Comparison of ENCODE assay signal across 9 cellular contexts in the genomic region with DNA sequence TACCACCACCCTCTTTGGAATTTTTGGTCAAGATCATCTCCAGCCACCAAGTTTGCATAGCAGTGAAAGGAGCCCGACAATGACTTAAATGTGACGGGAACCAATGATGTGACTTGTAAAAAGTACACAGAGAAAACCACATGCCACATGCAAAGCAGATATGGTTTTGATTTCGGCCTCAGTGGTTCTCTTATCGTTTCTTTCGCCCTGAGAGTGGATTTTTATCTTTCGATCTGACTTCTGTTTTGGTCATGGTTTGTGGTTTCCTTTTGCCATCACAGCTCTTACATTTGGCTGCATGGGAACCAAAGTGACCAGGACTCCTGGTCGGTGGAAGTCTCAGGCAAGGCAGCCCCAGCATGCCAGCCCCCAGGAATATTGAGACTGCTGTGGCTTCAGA. TPM values are rescaled to one million over a fixed set of nuclear protein-coding genes. Genes with fewer than 3 reads are reported as not detected.
DNase-seq lines count a peak whose midpoint lies in the region; ATAC-seq and TF ChIP-seq lines count a peak whose summit lies in the region.
"Had no signal": no experiment of that assay in that cellular context is flagged by ENCODE, and none has a peak within 500 bp of the region (broad histone marks: within the 10 kb centered on the region; RNA-seq: fewer than 3 reads in every experiment).

No MANE protein-coding gene starts in this region.

- TF ChIP-seq CTCF in uterus (IDR thresholded peaks at IDR 0.05) (no peak), psoas muscle (IDR thresholded peaks at IDR 0.05) (no peak)

- ATAC-seq in HG03097 (IDR thresholded peaks at IDR 0.05; ENCODE audit: low FRiP score, unreplicated experiment) (peak; percentile 90), psoas muscle (no peak)
- ATAC-seq: naive thymus-derived CD4-positive, alpha-beta T cell had no signal

- H3K36me3 ChIP-seq in uterus (no peaks in the 10 kb centered on the region), H7 (replicated peaks; ENCODE audit: control insufficient read depth, insufficient read depth, low read length) (peaks cover 5% of the 10 kb centered on the region), psoas muscle (ENCODE audit: insufficient read depth in 1 of 2, low read depth in 1 of 2) (no peaks in the 10 kb centered on the region)

- intact Hi-C loops in uterus (cut with DNase I; ENCODE audit: low total_unique reads) (no loop called here), psoas muscle (cut with DNase I) (no loop called here)

- H3K27me3 ChIP-seq in uterus (no peaks in the 10 kb centered on the region), H7 (ENCODE audit: control insufficient read depth, insufficient read depth, low read length) (no peaks in the 10 kb centered on the region), psoas muscle (ENCODE audit: insufficient read depth in 3 of 3, low read length in 2 of 3) (no peaks in the 10 kb centered on the region)

- H3K4me3 ChIP-seq in uterus = no peak overlapping the region
- H3K4me3 ChIP-seq in H7 (ENCODE audit: insufficient read depth, low read depth, low read length) = no peak overlapping the region
- no peak overlapping the region for H3K4me3 ChIP-seq in psoas muscle

- H3K4me1 ChIP-seq in uterus (peaks cover 12 to 20% of the 10 kb centered on the region in 2 donors), psoas muscle (peaks cover 18% of the 10 kb centered on the region)

- WGBS in psoas muscle, 3 donors = 77 to 83% (median 80%) methylated on average over 7 of the region's 7 CpGs

- no peak for TF ChIP-seq POLR2A in uterus (IDR thresholded peaks at IDR 0.05)

- DNase-seq in A172 (ENCODE audit: low spot score) (peak; percentile 42), GM19238 (ENCODE audit: insufficient read length, low spot score) (peak; percentile 37), uterus (no peak), H7 (no peak), psoas muscle (no peak), caudate nucleus (lab: John Stamatoyannopoulos, UW) (no peak)
- DNase-seq in activated CD4-positive, alpha-beta T cell treated with anti-CD3 and anti-CD28 coated beads, Interleukin-2, amount 50 U/mL, for 48 hours = peak; percentile 21 to 45

- H3K9me3 ChIP-seq in uterus (no peaks in the 10 kb centered on the region), psoas muscle (no peaks in the 10 kb centered on the region)

- peak overlapping the region; percentile 6 to 67 for H3K27ac ChIP-seq in uterus
- H3K27ac ChIP-seq in psoas muscle = no peak overlapping the region
- H3K27ac ChIP-seq in caudate nucleus (ENCODE audit: low read depth, low read length) = no peak overlapping the region

RNA-seq across cellular contexts. Expression of a gene that starts 31.5 kb away (rescaled TPM):
- total RNA-seq in A172 (2014; rRNA removed; shearing (Covaris generic)) = 3.0 TPM in 2 replicates
- total RNA-seq in uterus = 10 to 100 TPM; 12.7 to 59.9 (median 16.1) TPM
- total RNA-seq in H7 (2014; rRNA removed; shearing (Covaris generic)) = 10.1 and 12.0 TPM in 2 replicates
- 1 to 10 TPM; 4.3 to 8.5 (median 5.9) TPM for total RNA-seq in psoas muscle
- polyA plus RNA-seq in psoas muscle = 1 to 10 TPM; 1.8 to 3.4 (median 2.5) TPM

Comparison
In these comparisons a context has a peak if more than half of its experiments do, and no peak if none do; other contexts are left out.
1. DNase-seq: peak in A172 (single experiment), GM19238 (single experiment) and activated CD4-positive, alpha-beta T cell treated with anti-CD3 and anti-CD28 coated beads, Interleukin-2, amount 50 U/mL, for 48 hours (2 of 2); none in uterus (0 of 2), H7 (single experiment), psoas muscle (0 of 2) and caudate nucleus (0 of 61).
2. H3K27ac ChIP-seq: peak in uterus (2 of 2); none in psoas muscle (single experiment) and caudate nucleus (single experiment).